In genomic region chr14:35789651-35790050, GRCh38 we compare ENCODE assay signal across 17 cellular contexts. TPM values are rescaled to one million over a fixed set of nuclear protein-coding genes. Genes with fewer than 3 reads are reported as not detected.
DNase-seq lines count a peak whose midpoint lies in the region; ATAC-seq lines count a peak whose summit lies in the region.
"Had no signal": no experiment of that assay in that cellular context is flagged by ENCODE, and none has a peak within 500 bp of the region (broad histone marks: within the 10 kb centered on the region; RNA-seq: fewer than 3 reads in every experiment).

No MANE protein-coding gene starts in this region.

- DNase-seq in activated T-cell treated with anti-CD3 and anti-CD28 coated beads, Interleukin-2, amount 50 U/mL, for 4 hours: no peak
- no peak for DNase-seq in activated T-cell treated with anti-CD3 and anti-CD28 coated beads, Interleukin-2, amount 50 U/mL, for 1 hour
- DNase-seq in HK-2 (ENCODE audit: unreplicated experiment): peak; percentile 17
- no peak for DNase-seq in activated naive CD8-positive, alpha-beta T cell treated with anti-CD3 and anti-CD28 coated beads, Interleukin-2, amount 10 ng/mL, durations not matched to agents 7 days and 5 days
- DNase-seq in stimulated activated effector memory CD8-positive, alpha-beta T cell treated with anti-CD3 and anti-CD28 coated beads, Interleukin-12 subunit alpha, Interleukin-12 subunit beta, amount 100 ng/mL, for 72 hours (ENCODE audit: low spot score in 2 of 2): no peak
- no peak for DNase-seq in NK-92 treated with Interleukin-12 subunit alpha and Interleukin-12 subunit beta, amount 100 ng/mL, for 24 hours (lab: John Stamatoyannopoulos, UW)
- DNase-seq in NCI-H128 (lab: John Stamatoyannopoulos, UW; ENCODE audit: unreplicated experiment): no peak
- DNase-seq: activated naive CD4-positive, alpha-beta T cell treated with anti-CD3 and anti-CD28 coated beads for 36 hours; AML-193; caudate nucleus; DMS 273 treated with DMSO at 0.1 percent for 48 hours; lower lobe of right lung; MG63; Right ventricle myocardium superior had no signal

- H3K4me1 Mint-ChIP-seq in activated T-cell treated with anti-CD3 and anti-CD28 coated beads, Interleukin-2, amount 50 U/mL, for 4 hours (ENCODE audit: low read depth): peaks cover 28% of the 10 kb centered on the region
- peaks cover 11% of the 10 kb centered on the region for H3K4me1 Mint-ChIP-seq in activated naive CD8-positive, alpha-beta T cell treated with anti-CD3 and anti-CD28 coated beads, Interleukin-2, amount 10 ng/mL, durations not matched to agents 7 days and 5 days
- peaks cover 36% of the 10 kb centered on the region for H3K4me1 Mint-ChIP-seq in stimulated activated effector memory CD8-positive, alpha-beta T cell treated with anti-CD3 and anti-CD28 coated beads, Interleukin-12 subunit alpha, Interleukin-12 subunit beta, amount 100 ng/mL, for 72 hours
- H3K4me1 Mint-ChIP-seq: nephron had no signal

- no peak overlapping the region for H3K27ac Mint-ChIP-seq in activated naive CD8-positive, alpha-beta T cell treated with anti-CD3 and anti-CD28 coated beads, Interleukin-2, amount 10 ng/mL, durations not matched to agents 7 days and 5 days
- no peak overlapping the region for H3K27ac Mint-ChIP-seq in stimulated activated effector memory CD8-positive, alpha-beta T cell treated with anti-CD3 and anti-CD28 coated beads, Interleukin-12 subunit alpha, Interleukin-12 subunit beta, amount 100 ng/mL, for 72 hours
- H3K27ac Mint-ChIP-seq: activated naive CD4-positive, alpha-beta T cell treated with anti-CD3 and anti-CD28 coated beads for 36 hours; nephron had no signal

- POLR2A ChIA-PET in activated naive CD8-positive, alpha-beta T cell treated with anti-CD3 and anti-CD28 coated beads, Interleukin-2, amount 10 ng/mL, durations not matched to agents 7 days and 5 days (lab: Charles Lee): no interaction called here

- H3K36me3 Mint-ChIP-seq in activated T-cell treated with anti-CD3 and anti-CD28 coated beads, Interleukin-2, amount 50 U/mL, for 4 hours (ENCODE audit: insufficient read depth): peaks cover 11% of the 10 kb centered on the region
- peaks cover 9% of the 10 kb centered on the region for H3K36me3 Mint-ChIP-seq in activated naive CD8-positive, alpha-beta T cell treated with anti-CD3 and anti-CD28 coated beads, Interleukin-2, amount 10 ng/mL, durations not matched to agents 7 days and 5 days
- H3K36me3 Mint-ChIP-seq in stimulated activated effector memory CD8-positive, alpha-beta T cell treated with anti-CD3 and anti-CD28 coated beads, Interleukin-12 subunit alpha, Interleukin-12 subunit beta, amount 100 ng/mL, for 72 hours: peaks cover 8% of the 10 kb centered on the region

- H3K27me3 Mint-ChIP-seq in activated T-cell treated with anti-CD3 and anti-CD28 coated beads, Interleukin-2, amount 50 U/mL, for 4 hours (ENCODE audit: low read depth): no peaks in the 10 kb centered on the region
- peaks cover 2% of the 10 kb centered on the region for H3K27me3 Mint-ChIP-seq in activated naive CD8-positive, alpha-beta T cell treated with anti-CD3 and anti-CD28 coated beads, Interleukin-2, amount 10 ng/mL, durations not matched to agents 7 days and 5 days

- ATAC-seq in activated T-cell treated with anti-CD3 and anti-CD28 coated beads, Interleukin-2, amount 50 U/mL, for 4 hours: peak; percentile 56 to 61
- ATAC-seq in activated naive CD8-positive, alpha-beta T cell treated with anti-CD3 and anti-CD28 coated beads, Interleukin-2, amount 10 ng/mL, durations not matched to agents 7 days and 5 days (ENCODE audit: low read depth): peak; percentile 65
- peak; percentile 86 for ATAC-seq in stimulated activated effector memory CD8-positive, alpha-beta T cell treated with anti-CD3 and anti-CD28 coated beads, Interleukin-12 subunit alpha, Interleukin-12 subunit beta, amount 100 ng/mL, for 72 hours
- ATAC-seq in GM18907 (IDR thresholded peaks at IDR 0.05; ENCODE audit: unreplicated experiment): no peak
- ATAC-seq: foreskin keratinocyte, lower lobe of right lung had no signal

- H3K9me3 Mint-ChIP-seq in activated T-cell treated with anti-CD3 and anti-CD28 coated beads, Interleukin-2, amount 50 U/mL, for 4 hours: no peaks in the 10 kb centered on the region
- H3K9me3 Mint-ChIP-seq in activated naive CD8-positive, alpha-beta T cell treated with anti-CD3 and anti-CD28 coated beads, Interleukin-2, amount 10 ng/mL, durations not matched to agents 7 days and 5 days: no peaks in the 10 kb centered on the region
- H3K9me3 Mint-ChIP-seq in stimulated activated effector memory CD8-positive, alpha-beta T cell treated with anti-CD3 and anti-CD28 coated beads, Interleukin-12 subunit alpha, Interleukin-12 subunit beta, amount 100 ng/mL, for 72 hours: no peaks in the 10 kb centered on the region
- H3K9me3 Mint-ChIP-seq: activated naive CD4-positive, alpha-beta T cell treated with anti-CD3 and anti-CD28 coated beads for 36 hours; nephron had no signal

- H3K4me3 Mint-ChIP-seq in activated T-cell treated with anti-CD3 and anti-CD28 coated beads, Interleukin-2, amount 50 U/mL, for 4 hours: no peak overlapping the region
- no peak overlapping the region for H3K4me3 Mint-ChIP-seq in activated naive CD8-positive, alpha-beta T cell treated with anti-CD3 and anti-CD28 coated beads, Interleukin-2, amount 10 ng/mL, durations not matched to agents 7 days and 5 days
- no peak overlapping the region for H3K4me3 Mint-ChIP-seq in stimulated activated effector memory CD8-positive, alpha-beta T cell treated with anti-CD3 and anti-CD28 coated beads, Interleukin-12 subunit alpha, Interleukin-12 subunit beta, amount 100 ng/mL, for 72 hours
- H3K4me3 Mint-ChIP-seq: activated naive CD4-positive, alpha-beta T cell treated with anti-CD3 and anti-CD28 coated beads for 36 hours; nephron had no signal

RNA-seq across cellular contexts. Expression of gene RALGAPA1, which starts 19.4 kb away (rescaled TPM):
- total RNA-seq in activated T-cell treated with anti-CD3 and anti-CD28 coated beads, Interleukin-2, amount 50 U/mL, for 4 hours: 10 to 100 TPM; 37.3 to 44.2 (median 41.9) TPM
- total RNA-seq in activated naive CD8-positive, alpha-beta T cell treated with anti-CD3 and anti-CD28 coated beads, Interleukin-2, amount 10 ng/mL, durations not matched to agents 7 days and 5 days: 10 to 100 TPM; 49.7 to 50.1 TPM

RNA-seq across cellular contexts. Expression of gene BRMS1L, which starts 36.5 kb away (rescaled TPM):
- total RNA-seq in activated T-cell treated with anti-CD3 and anti-CD28 coated beads, Interleukin-2, amount 50 U/mL, for 4 hours: 1 to 10 TPM; 7.1 to 7.6 (median 7.3) TPM
- total RNA-seq in activated naive CD8-positive, alpha-beta T cell treated with anti-CD3 and anti-CD28 coated beads, Interleukin-2, amount 10 ng/mL, durations not matched to agents 7 days and 5 days: 1 to 10 TPM; 5.0 to 7.8 TPM
